In genomic region chr11:45745065-45745811, GRCh38 we compare ENCODE assay signal across 16 cellular contexts. TPM values are rescaled to one million over a fixed set of nuclear protein-coding genes. Genes with fewer than 3 reads are reported as not detected.
DNase-seq lines count a peak whose midpoint lies in the region; ATAC-seq and TF ChIP-seq lines count a peak whose summit lies in the region.
"Had no signal": no experiment of that assay in that cellular context is flagged by ENCODE, and none has a peak within 500 bp of the region (broad histone marks: within the 10 kb centered on the region; RNA-seq: fewer than 3 reads in every experiment).

No MANE protein-coding gene starts in this region.

- H3K27me3 Mint-ChIP-seq in natural killer cell (ENCODE audit: low read depth in 2 of 2): peaks cover 17 to 57% of the 10 kb centered on the region in 2 donors
- H3K27me3 Mint-ChIP-seq in T-cell: peaks cover 11 to 16% of the 10 kb centered on the region in 2 donors

- H3K9me3 Mint-ChIP-seq in natural killer cell (no peaks in the 10 kb centered on the region), T-cell (no peaks in the 10 kb centered on the region)

- peak in 38 of 56 donors; percentile 7 to 72 (median 39) for DNase-seq in amygdala (lab: John Stamatoyannopoulos, UW)
- DNase-seq in head of caudate nucleus: peak in 34 of 42 donors; percentile 15 to 80 (median 42)
- peak; percentile 26 for DNase-seq in mucosa of gallbladder (ENCODE audit: low spot score)
- no peak for DNase-seq in thoracic aorta (ENCODE audit: low spot score)
- DNase-seq in GOT3 (lab: John Stamatoyannopoulos, UW): no peak
- DNase-seq in activated CD8-positive, alpha-beta memory T cell treated with anti-CD3 and anti-CD28 coated beads for 24 hours: no peak
- no peak for DNase-seq in natural killer cell
- no peak for DNase-seq in T-cell
- DNase-seq: activated CD4-positive, CD25-positive, alpha-beta regulatory T cell treated with anti-CD3 and anti-CD28 coated beads, Interleukin-2, amount 50 U/mL, for 72 hours; effector CD4-positive, alpha-beta T cell; foreskin melanocyte; OCI-M1; SW 1271 had no signal

- peak overlapping the region; percentile 36 for H3K4me3 ChIP-seq in thoracic aorta
- H3K4me3 ChIP-seq: adrenal gland, BLaER1, HAP-1 had no signal

- H3K27ac Mint-ChIP-seq in natural killer cell (no peak overlapping the region), T-cell (no peak overlapping the region)

- POLR2A ChIA-PET in T-cell (lab: Charles Lee): no interaction called here

- no peaks in the 10 kb centered on the region for H3K9me3 ChIP-seq in thoracic aorta
- H3K9me3 ChIP-seq: adrenal gland, BLaER1, HAP-1 had no signal

- no peaks in the 10 kb centered on the region for H3K27me3 ChIP-seq in thoracic aorta (replicated peaks; ENCODE audit: insufficient read depth)
- H3K27me3 ChIP-seq: adrenal gland, BLaER1 had no signal

- TF ChIP-seq CTCF in thoracic aorta (IDR thresholded peaks at IDR 0.05) (no peak), natural killer cell (IDR thresholded peaks at IDR 0.05) (no peak)

- H3K4me1 ChIP-seq in thoracic aorta (ENCODE audit: control insufficient read depth in 1 of 2, low read depth in 2 of 2): peaks cover 14 to 42% of the 10 kb centered on the region in 2 donors
- H3K4me1 ChIP-seq: adrenal gland, BLaER1, HAP-1 had no signal

- peak; percentile 59 for ATAC-seq in thoracic aorta (ENCODE audit: insufficient number of reproducible peaks, low FRiP score, low read depth)
- no peak for ATAC-seq in natural killer cell
- no peak for ATAC-seq in T-cell (replicated peaks in 1 of 4)

- intact Hi-C loops in head of caudate nucleus (cut with DNase I): no loop called here
- intact Hi-C loops in natural killer cell (cut with micrococcal nuclease): no loop called here

- H3K27ac ChIP-seq in thoracic aorta: peak overlapping the region; percentile 85 to 86
- H3K27ac ChIP-seq: BLaER1 had no signal

- H3K36me3 Mint-ChIP-seq in natural killer cell (no peaks in the 10 kb centered on the region), T-cell (no peaks in the 10 kb centered on the region)

- CTCF ChIA-PET in T-cell (lab: Charles Lee): no interaction called here

- no peaks in the 10 kb centered on the region for H3K36me3 ChIP-seq in thoracic aorta
- H3K36me3 ChIP-seq: adrenal gland, BLaER1, HAP-1 had no signal

- no peak overlapping the region for H3K4me3 Mint-ChIP-seq in natural killer cell
- no peak overlapping the region for H3K4me3 Mint-ChIP-seq in T-cell

- H3K4me1 Mint-ChIP-seq in natural killer cell (no peaks in the 10 kb centered on the region), T-cell (no peaks in the 10 kb centered on the region)

RNA-seq across cellular contexts. Expression of gene SLC35C1, which starts 59.7 kb away (rescaled TPM):
- 32.6 TPM for total RNA-seq in mucosa of gallbladder
- 10 to 100 TPM; 18.8 to 28.4 TPM for total RNA-seq in thoracic aorta
- total RNA-seq in natural killer cell: 10 to 100 TPM in 1 of 3 donors, 1 to 10 TPM in 2; 7.1 to 11.9 (median 9.5) TPM
- total RNA-seq in T-cell: 10 to 100 TPM in 4 of 5 donors, 1 to 10 TPM in 1; 8.3 to 27.0 (median 23.9) TPM

Comparison
In these comparisons a context has a peak if more than half of its experiments do, and no peak if none do; other contexts are left out.
1. DNase-seq: peak in amygdala (38 of 56), head of caudate nucleus (34 of 42) and mucosa of gallbladder (single experiment); none in thoracic aorta (single experiment), GOT3 (single experiment), activated CD8-positive, alpha-beta memory T cell treated with anti-CD3 and anti-CD28 coated beads for 24 hours (single experiment), natural killer cell (single experiment) and T-cell (0 of 34).